ENCODE assay signal across 8 cellular contexts in the genomic region with DNA sequence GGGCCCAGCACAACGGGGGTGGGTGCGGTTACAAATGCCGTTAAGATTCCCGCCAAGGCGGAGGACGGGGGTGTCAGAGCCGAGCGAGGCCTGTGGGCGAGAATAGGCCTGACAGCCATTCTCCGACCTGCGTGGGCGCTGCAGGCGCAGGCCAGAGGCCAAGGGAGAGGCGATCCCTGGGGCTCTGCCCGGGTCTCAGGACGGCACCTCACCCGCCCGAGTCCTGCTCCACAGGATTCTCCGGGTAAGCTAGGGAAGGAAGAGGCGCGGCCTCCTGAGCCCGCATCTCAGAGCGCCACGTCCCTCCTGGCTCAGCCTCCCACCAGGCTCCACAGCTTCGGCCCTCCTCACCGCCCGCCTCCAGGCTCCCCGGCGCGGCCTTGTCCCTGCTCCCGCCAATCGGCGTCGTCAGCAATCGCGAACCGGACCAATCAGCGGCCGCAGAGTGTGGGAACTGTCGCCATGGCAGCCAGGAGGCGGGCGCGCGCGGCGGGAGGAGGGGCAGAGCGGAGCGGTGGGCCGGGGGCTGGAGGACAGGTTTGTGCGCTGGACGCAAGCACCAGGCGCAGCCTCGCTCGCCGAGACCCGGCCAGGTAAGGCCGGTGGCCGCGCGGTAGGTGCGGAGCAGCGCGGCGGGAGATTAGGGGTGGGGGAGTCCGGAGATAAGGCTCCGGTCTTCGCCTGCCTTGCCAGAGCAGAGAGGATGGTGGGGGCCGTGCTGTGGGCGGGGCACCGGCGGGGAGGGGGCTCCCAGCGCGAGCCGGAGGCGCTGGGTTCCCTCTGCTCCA. TPM values are rescaled to one million over a fixed set of nuclear protein-coding genes. Genes with fewer than 3 reads are reported as not detected.
DNase-seq lines count a peak whose midpoint lies in the region; ATAC-seq and TF ChIP-seq lines count a peak whose summit lies in the region.

A gene (plus strand): TSS at position 504 of the 788 bp plus-strand sequence. CDS start 18,585 bp downstream, outside the sequence.

- POLR2A ChIA-PET in PC-3 (lab: Charles Lee; ENCODE audit: unreplicated experiment), result interaction anchor here (0.6 kb wide), 1 partner anchor 72 kb away, joined by 3 read pairs; no protein-coding TSS in a partner anchor

- no peak for TF ChIP-seq EP300 in Ishikawa (IDR thresholded peaks at IDR 0.05; ENCODE audit: borderline replicate concordance)

- CTCF ChIA-PET in PC-3 (lab: Charles Lee), result interaction anchor here (0.9 kb wide), 1 partner anchor 9 kb away, joined by 8 read pairs; no protein-coding TSS in a partner anchor

- peak within 1 kb of the TSS; percentile 60 for H3K27ac ChIP-seq in PC-3 (ENCODE audit: low read length)
- H3K27ac ChIP-seq in epithelial cell of prostate, result peak within 1 kb of the TSS; percentile 46

- peak within 1 kb of the TSS; percentile 85 for H3K4me2 ChIP-seq in PC-3 (ENCODE audit: low read length)

- intact Hi-C loops in PC-3 (cut with micrococcal nuclease), result no loop called here
- intact Hi-C loops in mucosa of descending colon (cut with DNase I, micrococcal nuclease), result no loop called here

- no peak for TF ChIP-seq RAD21 in Ishikawa (IDR thresholded peaks at IDR 0.05; ENCODE audit: low read depth)

- DNase-seq in DMS114 treated with DMSO at 0.1 percent for 48 hours (lab: John Stamatoyannopoulos, UW; ENCODE audit: unreplicated experiment) (peak; percentile 65), PC-3 (peak; percentile 94), activated T-cell treated with anti-CD3 and anti-CD28 coated beads for 48 hours (ENCODE audit: low read depth) (peak; percentile 93), epithelial cell of prostate (ENCODE audit: low read depth, low spot score) (peak; percentile 67), mucosa of descending colon (peak; percentile 97 to 98 (median 98))
- DNase-seq in stimulated activated CD8-positive, alpha-beta memory T cell treated with anti-CD3 and anti-CD28 coated beads, Interleukin-4, amount 100 ng/mL, for 24 hours (ENCODE audit: low read depth), result peak; percentile 93

- H3K27me3 ChIP-seq in PC-3 (ENCODE audit: low read length), result no peaks in the 10 kb centered on the region

- H3K4me3 ChIP-seq in PC-3 (ENCODE audit: low read length) (peak within 1 kb of the TSS; percentile 98), mucosa of descending colon (peak within 1 kb of the TSS; percentile 94)

- H3K9me2 ChIP-seq in PC-3 (replicated peaks; ENCODE audit: low read length), result no peaks in the 10 kb centered on the region

- H3K9me3 ChIP-seq in PC-3 (ENCODE audit: low read length) (no peaks in the 10 kb centered on the region), mucosa of descending colon (no peaks in the 10 kb centered on the region)

- H2AFZ ChIP-seq in PC-3 (ENCODE audit: low read length), result peak within 1 kb of the TSS; percentile 100

- H3F3A ChIP-seq in PC-3 (ENCODE audit: low read length, unreplicated experiment), result no peaks in the 10 kb centered on the region

- no peak for TF ChIP-seq CTCF in PC-3 (conservative IDR thresholded peaks at IDR 0.05; ENCODE audit: low read depth, low read length)
- TF ChIP-seq CTCF in mucosa of descending colon (IDR thresholded peaks at IDR 0.05), result no peak

- H3K9ac ChIP-seq in PC-3 (ENCODE audit: low read length), result peak within 1 kb of the TSS; percentile 83

- no peaks in the 10 kb centered on the region for H4K20me1 ChIP-seq in PC-3 (ENCODE audit: low read length)

- no TSS peak for BruUV-seq in PC-3 (replicated peaks; lab: Mats Ljungman, UMichigan)

- ATAC-seq in GM21576 (IDR thresholded peaks at IDR 0.05; ENCODE audit: unreplicated experiment), result peak; percentile 98
- ATAC-seq in PC-3, result peak; percentile 95
- ATAC-seq in mucosa of descending colon, result peak; percentile 98

- H3K36me3 ChIP-seq in PC-3 (ENCODE audit: low read depth, low read length) (no peaks in the 10 kb centered on the region), mucosa of descending colon (ENCODE audit: low read depth) (no peaks in the 10 kb centered on the region)

- H3K4me1 ChIP-seq in PC-3 (ENCODE audit: insufficient read depth, low read length) (peaks cover 12% of the 10 kb centered on the region), mucosa of descending colon (ENCODE audit: low read depth) (peaks cover 3% of the 10 kb centered on the region)

- H3K79me2 ChIP-seq in PC-3 (ENCODE audit: low read length), result peaks cover 14% of the 10 kb centered on the region; the same call in 1 of the 2 replicates

TF ChIP-seq in Ishikawa, 13 proteins besides CTCF, POLR2A, EP300 and RAD21:
- TF ChIP-seq FOXM1 (IDR thresholded peaks at IDR 0.05; ENCODE audit: borderline replicate concordance, low read depth), result no peak
- TF ChIP-seq, protein P1, sequence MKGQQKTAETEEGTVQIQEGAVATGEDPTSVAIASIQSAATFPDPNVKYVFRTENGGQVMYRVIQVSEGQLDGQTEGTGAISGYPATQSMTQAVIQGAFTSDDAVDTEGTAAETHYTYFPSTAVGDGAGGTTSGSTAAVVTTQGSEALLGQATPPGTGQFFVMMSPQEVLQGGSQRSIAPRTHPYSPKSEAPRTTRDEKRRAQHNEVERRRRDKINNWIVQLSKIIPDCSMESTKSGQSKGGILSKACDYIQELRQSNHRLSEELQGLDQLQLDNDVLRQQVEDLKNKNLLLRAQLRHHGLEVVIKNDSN (IDR thresholded peaks at IDR 0.05), result no peak
- TF ChIP-seq NFIC (IDR thresholded peaks at IDR 0.05), result no peak
- TF ChIP-seq EGR1 (IDR thresholded peaks at IDR 0.05), result peak; percentile 83
- peak; percentile 97 for TF ChIP-seq ZBTB7A (IDR thresholded peaks at IDR 0.05; ENCODE audit: low read depth)
- TF ChIP-seq, protein P2, sequence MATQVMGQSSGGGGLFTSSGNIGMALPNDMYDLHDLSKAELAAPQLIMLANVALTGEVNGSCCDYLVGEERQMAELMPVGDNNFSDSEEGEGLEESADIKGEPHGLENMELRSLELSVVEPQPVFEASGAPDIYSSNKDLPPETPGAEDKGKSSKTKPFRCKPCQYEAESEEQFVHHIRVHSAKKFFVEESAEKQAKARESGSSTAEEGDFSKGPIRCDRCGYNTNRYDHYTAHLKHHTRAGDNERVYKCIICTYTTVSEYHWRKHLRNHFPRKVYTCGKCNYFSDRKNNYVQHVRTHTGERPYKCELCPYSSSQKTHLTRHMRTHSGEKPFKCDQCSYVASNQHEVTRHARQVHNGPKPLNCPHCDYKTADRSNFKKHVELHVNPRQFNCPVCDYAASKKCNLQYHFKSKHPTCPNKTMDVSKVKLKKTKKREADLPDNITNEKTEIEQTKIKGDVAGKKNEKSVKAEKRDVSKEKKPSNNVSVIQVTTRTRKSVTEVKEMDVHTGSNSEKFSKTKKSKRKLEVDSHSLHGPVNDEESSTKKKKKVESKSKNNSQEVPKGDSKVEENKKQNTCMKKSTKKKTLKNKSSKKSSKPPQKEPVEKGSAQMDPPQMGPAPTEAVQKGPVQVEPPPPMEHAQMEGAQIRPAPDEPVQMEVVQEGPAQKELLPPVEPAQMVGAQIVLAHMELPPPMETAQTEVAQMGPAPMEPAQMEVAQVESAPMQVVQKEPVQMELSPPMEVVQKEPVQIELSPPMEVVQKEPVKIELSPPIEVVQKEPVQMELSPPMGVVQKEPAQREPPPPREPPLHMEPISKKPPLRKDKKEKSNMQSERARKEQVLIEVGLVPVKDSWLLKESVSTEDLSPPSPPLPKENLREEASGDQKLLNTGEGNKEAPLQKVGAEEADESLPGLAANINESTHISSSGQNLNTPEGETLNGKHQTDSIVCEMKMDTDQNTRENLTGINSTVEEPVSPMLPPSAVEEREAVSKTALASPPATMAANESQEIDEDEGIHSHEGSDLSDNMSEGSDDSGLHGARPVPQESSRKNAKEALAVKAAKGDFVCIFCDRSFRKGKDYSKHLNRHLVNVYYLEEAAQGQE (IDR thresholded peaks at IDR 0.05; ENCODE audit: low read depth), result no peak
- no peak for TF ChIP-seq YY1 (IDR thresholded peaks at IDR 0.05; ENCODE audit: low read depth)
- TF ChIP-seq CEBPB (IDR thresholded peaks at IDR 0.05), result no peak
- TF ChIP-seq CREB1 (IDR thresholded peaks at IDR 0.05; ENCODE audit: low read depth), result no peak
- TF ChIP-seq TAF1 (IDR thresholded peaks at IDR 0.05; ENCODE audit: low read depth), result peak; percentile 70; the same call in 1 of the 2 replicates
- TF ChIP-seq TEAD4 (IDR thresholded peaks at IDR 0.05), result peak; percentile 26; the same call in 1 of the 2 replicates
- TF ChIP-seq TCF12 (IDR thresholded peaks at IDR 0.05; ENCODE audit: low read depth), result peak; percentile 24; the same call in 1 of the 2 replicates
- TF ChIP-seq, protein P3, sequence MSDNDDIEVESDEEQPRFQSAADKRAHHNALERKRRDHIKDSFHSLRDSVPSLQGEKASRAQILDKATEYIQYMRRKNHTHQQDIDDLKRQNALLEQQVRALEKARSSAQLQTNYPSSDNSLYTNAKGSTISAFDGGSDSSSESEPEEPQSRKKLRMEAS (IDR thresholded peaks at IDR 0.05), result peak; percentile 67

RNA-seq across cellular contexts. Expression of the gene that starts here (rescaled TPM):
- 23.4 and 27.6 TPM in 2 replicates for total RNA-seq in PC-3 (2014; rRNA removed)
- 10 to 100 TPM; 22.4 to 75.4 (median 49.9) TPM for total RNA-seq in mucosa of descending colon

Comparison
In these comparisons a context has a peak if more than half of its experiments do, and no peak if none do; other contexts are left out.
1. Peak in every context shown above with its lines: DNase-seq, ATAC-seq, H3K4me3 ChIP-seq and H3K27ac ChIP-seq.